ENCODE assay signal across 19 cellular contexts in genomic region chr7:6658618-6659345, GRCh38. TPM values are rescaled to one million over a fixed set of nuclear protein-coding genes. Genes with fewer than 3 reads are reported as not detected.
DNase-seq lines count a peak whose midpoint lies in the region; ATAC-seq and TF ChIP-seq lines count a peak whose summit lies in the region.
"Had no signal": no experiment of that assay in that cellular context is flagged by ENCODE, and none has a peak within 500 bp of the region (broad histone marks: within the 10 kb centered on the region; RNA-seq: fewer than 3 reads in every experiment).

No MANE protein-coding gene starts in this region.

- TF ChIP-seq CTCF in GM10266 (IDR thresholded peaks at IDR 0.05; ENCODE audit: control insufficient read depth, insufficient read depth, low read depth, missing control alignments): no peak
- no peak for TF ChIP-seq CTCF in WERI-Rb-1 (IDR thresholded peaks at IDR 0.05; ENCODE audit: low read depth, low read length)

- H3K36me3 ChIP-seq in WERI-Rb-1: peaks cover 15% of the 10 kb centered on the region

- no peaks in the 10 kb centered on the region for H3K36me3 Mint-ChIP-seq in natural killer cell treated with Interleukin-12 subunit alpha and Interleukin-12 subunit beta and Interleukin-15 and Interleukin-18, amount 100 ng/mL, for 72 hours

- no peak overlapping the region for H3K4me3 Mint-ChIP-seq in natural killer cell treated with Interleukin-12 subunit alpha and Interleukin-12 subunit beta and Interleukin-15 and Interleukin-18, amount 100 ng/mL, for 72 hours
- H3K4me3 Mint-ChIP-seq: activated T-helper 1 cell treated with anti-CD3 and anti-CD28 coated beads, Interleukin-12 subunit alpha, Interleukin-12 subunit beta, Interleukin-2, Interleukin-4 antibody, amounts not matched to agents 30 ng/mL and 10 ng/mL and 1 ng/mL, durations not matched to agents 14 hours and 24 hours and 36 hours had no signal

- peaks cover 8 to 12% of the 10 kb centered on the region in 2 donors for H3K4me1 Mint-ChIP-seq in natural killer cell treated with Interleukin-12 subunit alpha and Interleukin-12 subunit beta and Interleukin-15 and Interleukin-18, amount 100 ng/mL, for 72 hours (ENCODE audit: low read depth in 2 of 2)

- ATAC-seq in natural killer cell treated with Interleukin-12 subunit alpha and Interleukin-12 subunit beta and Interleukin-15 and Interleukin-18, amount 100 ng/mL, for 72 hours: peak; percentile 60 to 65
- no peak for ATAC-seq in GM21717 (IDR thresholded peaks at IDR 0.05; ENCODE audit: unreplicated experiment)

- no peaks in the 10 kb centered on the region for H3K27me3 ChIP-seq in WERI-Rb-1 (ENCODE audit: insufficient read depth, low read depth, severe bottlenecking)
- H3K27me3 ChIP-seq: SJSA1 had no signal

- peak overlapping the region; percentile 37 for H3K4me3 ChIP-seq in WERI-Rb-1 (ENCODE audit: low read depth, low read length)
- H3K4me3 ChIP-seq: SJSA1, transverse colon had no signal

- no peaks in the 10 kb centered on the region for H3K9me3 ChIP-seq in WERI-Rb-1 (ENCODE audit: severe bottlenecking)
- H3K9me3 ChIP-seq: transverse colon had no signal

- DNase-seq in DMS53 (lab: John Stamatoyannopoulos, UW): peak; percentile 31
- DNase-seq in DMS53 treated with DMSO at 0.1 percent for 48 hours (lab: John Stamatoyannopoulos, UW; ENCODE audit: unreplicated experiment): no peak
- peak; percentile 30 for DNase-seq in GM10266 (ENCODE audit: extremely low spot score)
- no peak for DNase-seq in WERI-Rb-1
- no peak for DNase-seq in natural killer cell treated with Interleukin-12 subunit alpha and Interleukin-12 subunit beta and Interleukin-15 and Interleukin-18, amount 100 ng/mL, for 72 hours (ENCODE audit: low spot score)
- DNase-seq in ecto neural progenitor cell (ENCODE audit: low spot score): no peak
- no peak for DNase-seq in AML-193 (lab: John Stamatoyannopoulos, UW)
- DNase-seq: activated CD4-positive, alpha-beta T cell treated with anti-CD3 and anti-CD28 coated beads, Interleukin-2, amount 50 U/mL, for 1 hour; amniotic stem cell; CD4-positive, alpha-beta memory T cell; cerebellar nuclear complex; foreskin melanocyte; GOT3; stimulated activated CD4-positive, alpha-beta T cell treated with anti-CD3 and anti-CD28 coated beads, Interleukin-4, amount 100 ng/mL, for 4 hours; transverse colon had no signal

- H3K27me3 Mint-ChIP-seq in natural killer cell treated with Interleukin-12 subunit alpha and Interleukin-12 subunit beta and Interleukin-15 and Interleukin-18, amount 100 ng/mL, for 72 hours: no peaks in the 10 kb centered on the region

- no peak overlapping the region for H3K27ac ChIP-seq in WERI-Rb-1
- H3K27ac ChIP-seq: 22Rv1, SJSA1, transverse colon had no signal

- no peaks in the 10 kb centered on the region for H3K9me3 Mint-ChIP-seq in natural killer cell treated with Interleukin-12 subunit alpha and Interleukin-12 subunit beta and Interleukin-15 and Interleukin-18, amount 100 ng/mL, for 72 hours

- H3K27ac Mint-ChIP-seq in natural killer cell treated with Interleukin-12 subunit alpha and Interleukin-12 subunit beta and Interleukin-15 and Interleukin-18, amount 100 ng/mL, for 72 hours: no peak overlapping the region
- H3K27ac Mint-ChIP-seq: activated T-helper 1 cell treated with anti-CD3 and anti-CD28 coated beads, Interleukin-12 subunit alpha, Interleukin-12 subunit beta, Interleukin-2, Interleukin-4 antibody, amounts not matched to agents 30 ng/mL and 10 ng/mL and 1 ng/mL, durations not matched to agents 14 hours and 24 hours and 36 hours had no signal

RNA-seq across cellular contexts. Expression of gene ZNF316, which starts 21.7 kb away (rescaled TPM):
- total RNA-seq in natural killer cell treated with Interleukin-12 subunit alpha and Interleukin-12 subunit beta and Interleukin-15 and Interleukin-18, amount 100 ng/mL, for 72 hours: 10 to 100 TPM; 28.3 to 39.8 TPM

RNA-seq across cellular contexts. Expression of gene ZNF853, which starts 43.4 kb away (rescaled TPM):
- total RNA-seq in natural killer cell treated with Interleukin-12 subunit alpha and Interleukin-12 subunit beta and Interleukin-15 and Interleukin-18, amount 100 ng/mL, for 72 hours: 1 to 10 TPM in 1 of 2 donors, under 1 TPM in 1; 0.56 to 1.0 TPM

RNA-seq across cellular contexts. Expression of gene ZNF12, which starts 48.0 kb away (rescaled TPM):
- total RNA-seq in natural killer cell treated with Interleukin-12 subunit alpha and Interleukin-12 subunit beta and Interleukin-15 and Interleukin-18, amount 100 ng/mL, for 72 hours: 10 to 100 TPM; 23.9 to 26.2 TPM

Comparison
In these comparisons a context has a peak if more than half of its experiments do, and no peak if none do; other contexts are left out.
1. DNase-seq: peak in DMS53 (single experiment) and GM10266 (single experiment); none in DMS53 treated with DMSO at 0.1 percent for 48 hours (single experiment), WERI-Rb-1 (single experiment), natural killer cell treated with Interleukin-12 subunit alpha and Interleukin-12 subunit beta and Interleukin-15 and Interleukin-18, amount 100 ng/mL, for 72 hours (single experiment), ecto neural progenitor cell (single experiment) and AML-193 (0 of 2).